In genomic region chr2:217829420-217829819, GRCh38 we compare ENCODE assay signal across 11 cellular contexts.
"Had no signal": no experiment of that assay in that cellular context is flagged by ENCODE, and none has a peak within 500 bp of the region (broad histone marks: within the 10 kb centered on the region; RNA-seq: fewer than 3 reads in every experiment).

No MANE protein-coding gene starts in this region.

- DNase-seq: activated CD4-positive, alpha-beta T cell treated with anti-CD3 and anti-CD28 coated beads, Interleukin-2, amount 50 U/mL, for 4 hours; activated gamma-delta T cell; adrenal gland; foreskin keratinocyte; natural killer cell; retina; stimulated activated CD4-positive, alpha-beta T cell treated with anti-CD3 and anti-CD28 coated beads, Interleukin-2, amount 100 ng/mL, for 24 hours; stimulated activated naive CD8-positive, alpha-beta T cell treated with anti-CD3 and anti-CD28 coated beads, Interleukin-15, Interleukin-2, amounts not matched to agents 100 U/mL and 50 U/mL, for 24 hours; WERI-Rb-1 had no signal

- H3K36me3 ChIP-seq: WERI-Rb-1 had no signal

- H3K9me3 ChIP-seq: adrenal gland had no signal

- H3K4me1 ChIP-seq: foreskin keratinocyte had no signal

- H3K27ac ChIP-seq: foreskin keratinocyte, SK-N-MC, WERI-Rb-1 had no signal

- ATAC-seq: activated naive CD4-positive, alpha-beta T cell treated with anti-CD3 and anti-CD28 coated beads, Interleukin-2, amount 50 U/mL, for 72 hours; foreskin keratinocyte; natural killer cell; stimulated activated naive CD8-positive, alpha-beta T cell treated with anti-CD3 and anti-CD28 coated beads, Interleukin-15, Interleukin-2, amounts not matched to agents 100 U/mL and 50 U/mL, for 24 hours had no signal

- H3K27me3 ChIP-seq: adrenal gland had no signal

- H3K4me3 ChIP-seq: adrenal gland, SK-N-MC had no signal
